ENCODE assay signal across 8 cellular contexts in genomic region chr11:88337342-88338222, GRCh38. TPM values are rescaled to one million over a fixed set of nuclear protein-coding genes. Genes with fewer than 3 reads are reported as not detected.
DNase-seq lines count a peak whose midpoint lies in the region; ATAC-seq, FAIRE-seq and TF ChIP-seq lines count a peak whose summit lies in the region.

CTSC (minus strand) TSS chr11:88337736; CDS start chr11:88337672, 64 bp downstream.

- FAIRE-seq in keratinocyte (lab: Jason Lieb, UNC), result no peak

- peak within 1 kb of the TSS; percentile 100 for H3K4me3 Mint-ChIP-seq in activated B cell treated with CpG ODN at 0.5 μM for 24 hours

- H3K4me1 Mint-ChIP-seq in activated B cell treated with CpG ODN at 0.5 μM for 24 hours, result peaks cover 43% of the 10 kb centered on the region

- no peaks in the 10 kb centered on the region for H3K9me3 Mint-ChIP-seq in activated B cell treated with CpG ODN at 0.5 μM for 24 hours

- H4K20me1 ChIP-seq in keratinocyte (ENCODE audit: control insufficient read depth, extremely low read depth, insufficient read depth, low read length), result no peaks in the 10 kb centered on the region

- H3K9me1 ChIP-seq in keratinocyte (ENCODE audit: control insufficient read depth, extremely low read depth, insufficient read depth, low read length), result no peaks in the 10 kb centered on the region

- peak; percentile 83 for ATAC-seq in GM18870 (IDR thresholded peaks at IDR 0.05; ENCODE audit: unreplicated experiment)
- ATAC-seq in HG03103 (IDR thresholded peaks at IDR 0.05; ENCODE audit: low read depth, unreplicated experiment), result peak; percentile 82
- peak; percentile 91 for ATAC-seq in activated B cell treated with CpG ODN at 0.5 μM for 24 hours (ENCODE audit: low read depth)

- POLR2A ChIA-PET in activated B cell treated with CpG ODN at 0.5 μM for 24 hours (lab: Charles Lee), result interaction anchor here (0.5 to 2.4 kb wide), 9 partner anchors 9 to 145 kb away, joined by 3 to 26 read pairs (median 5); no protein-coding TSS in a partner anchor

- H2AFZ ChIP-seq in ACC112 (ENCODE audit: low read length, unreplicated experiment), result peak within 1 kb of the TSS; percentile 88
- H2AFZ ChIP-seq in keratinocyte (ENCODE audit: control insufficient read depth, low read length), result peak within 1 kb of the TSS; percentile 75

- CTCF ChIA-PET in activated B cell treated with CpG ODN at 0.5 μM for 24 hours (lab: Charles Lee), result no interaction called here

- H3K27me3 Mint-ChIP-seq in activated B cell treated with CpG ODN at 0.5 μM for 24 hours, result no peaks in the 10 kb centered on the region

- H3K9ac ChIP-seq in keratinocyte (ENCODE audit: control insufficient read depth, extremely low read depth, insufficient read depth, low read length), result peak within 1 kb of the TSS; percentile 95

- TF ChIP-seq CTCF in activated B cell treated with CpG ODN at 0.5 μM for 24 hours (IDR thresholded peaks at IDR 0.05) (no peak), keratinocyte (optimal IDR thresholded peaks at IDR 0.05 in 1 of 3, IDR thresholded peaks at IDR 0.05 in 1 of 3, conservative IDR thresholded peaks at IDR 0.05 in 1 of 3; ENCODE audit: extremely low read depth in 1 of 3, insufficient read depth in 2 of 3, low read length in 3 of 3) (peak in 1 of 3 experiments; percentile 15)

- peaks cover 25% of the 10 kb centered on the region for H3K36me3 Mint-ChIP-seq in activated B cell treated with CpG ODN at 0.5 μM for 24 hours (ENCODE audit: low read depth)

- intact Hi-C loops in activated B cell treated with CpG ODN at 0.5 μM for 24 hours (cut with micrococcal nuclease), result loop anchor here (1.0 to 5.0 kb wide), 6 partner anchors 10 to 1885 kb away; partner anchors contain the start of genes CHORDC1 and TMEM135

- H3K4me1 ChIP-seq in ACC112 (ENCODE audit: control insufficient read depth, insufficient read depth, low read length, unreplicated experiment) (peaks cover 53% of the 10 kb centered on the region), keratinocyte (ENCODE audit: control insufficient read depth, extremely low read depth, insufficient read depth, low read length) (peaks cover 35% of the 10 kb centered on the region)

- H3K4me2 ChIP-seq in keratinocyte (ENCODE audit: control insufficient read depth, extremely low read depth, insufficient read depth, low read depth, low read length), result peak within 1 kb of the TSS; percentile 96

- H3K27ac Mint-ChIP-seq in activated B cell treated with CpG ODN at 0.5 μM for 24 hours, result peak within 1 kb of the TSS; percentile 86

- H3K36me3 ChIP-seq in ACC112 (ENCODE audit: insufficient read depth, low read length) (peaks cover 18% of the 10 kb centered on the region), keratinocyte (ENCODE audit: control insufficient read depth in 2 of 2, extremely low read depth in 1 of 2, insufficient read depth in 2 of 2, low read length in 2 of 2) (peaks cover 3 to 13% of the 10 kb centered on the region in 2 experiments)

- H3K9me3 ChIP-seq in keratinocyte (ENCODE audit: control insufficient read depth, low read depth, low read length), result no peaks in the 10 kb centered on the region

- H3K27ac ChIP-seq in ACC112 (ENCODE audit: low read depth, low read length), result peak within 1 kb of the TSS; percentile 77
- peak within 1 kb of the TSS; percentile 72 for H3K27ac ChIP-seq in caudate nucleus (ENCODE audit: low read depth, low read length)
- H3K27ac ChIP-seq in keratinocyte (ENCODE audit: control insufficient read depth, insufficient read depth, low read length), result peak within 1 kb of the TSS; percentile 87

- DNase-seq in NCI-H2227 treated with DMSO at 0.1 percent for 48 hours (lab: John Stamatoyannopoulos, UW), result peak; percentile 8
- peak; percentile 80 for DNase-seq in activated B cell treated with CpG ODN at 0.5 μM for 24 hours
- DNase-seq in caudate nucleus (lab: John Stamatoyannopoulos, UW), result peak in 53 of 61 donors; percentile 3 to 81 (median 48)
- no peak for DNase-seq in keratinocyte (ENCODE audit: low read depth, low spot score)
- peak; percentile 81 to 83 for DNase-seq in stimulated activated CD4-positive, alpha-beta T cell treated with anti-CD3 and anti-CD28 coated beads, Interleukin-15, amount 100 ng/mL, for 1 hour (ENCODE audit: low read depth in 1 of 2, low spot score in 1 of 2)

- H3K4me3 ChIP-seq in ACC112 (ENCODE audit: low read depth, low read length) (peak within 1 kb of the TSS; percentile 99), keratinocyte (ENCODE audit: control insufficient read depth in 2 of 3, extremely low read depth in 1 of 3, insufficient read depth in 2 of 3, low read depth in 1 of 3, low read length in 3 of 3) (peak within 1 kb of the TSS; percentile 86 to 97 (median 91))

- H3K27me3 ChIP-seq in ACC112 (ENCODE audit: insufficient read depth, low read length), result no peaks in the 10 kb centered on the region
- no peaks in the 10 kb centered on the region for H3K27me3 ChIP-seq in keratinocyte (ENCODE audit: control insufficient read depth, extremely low read depth, insufficient read depth, low read length)

- dilution Hi-C loops in keratinocyte (cut with MboI; ENCODE audit: extremely low pct_ligation_motif_present, low sequenced_read_pairs), result loop anchor here (25.0 kb wide), 1 partner anchor 200 kb away; no protein-coding TSS in a partner anchor

- H3K79me2 ChIP-seq in ACC112 (ENCODE audit: control insufficient read depth, insufficient read depth, low read length, unreplicated experiment) (peaks cover 59% of the 10 kb centered on the region), keratinocyte (ENCODE audit: control insufficient read depth, insufficient read depth, low read length) (peaks cover 48% of the 10 kb centered on the region)

RNA-seq across cellular contexts. Expression of gene CTSC, which starts in this region (rescaled TPM):
- 30.6 and 31.2 TPM in 2 replicates for total RNA-seq in activated B cell treated with CpG ODN at 0.5 μM for 24 hours
- polyA plus RNA-seq in keratinocyte, result 540 to 659 TPM (median 658 TPM) in 3 replicates
- polyA plus RNA-seq in keratinocyte (2011; ENCODE audit: low read depth), result 80.4 TPM
- 311 and 448 TPM in 2 replicates for polyA plus RNA-seq in keratinocyte (2011; cell fraction: cytosol; rRNA removed)
- 738 and 908 TPM in 2 replicates for polyA plus RNA-seq in keratinocyte (2011; cell fraction: nucleus; rRNA removed)
- polyA plus RNA-seq in keratinocyte (2012; ENCODE audit: low replicate concordance), result 240 and 665 TPM in 2 replicates
- polyA minus RNA-seq in keratinocyte, result 119 to 312 TPM (median 256 TPM) in 3 replicates
- 1,086 TPM for polyA minus RNA-seq in keratinocyte (2011; cell fraction: cytosol; rRNA and poly(A)+ RNA removed)
- polyA minus RNA-seq in keratinocyte (2011; cell fraction: nucleus; rRNA and poly(A)+ RNA removed), result 488 and 685 TPM in 2 replicates
